In genomic region chr5:97078958-97079357, GRCh38 we compare ENCODE assay signal across 15 cellular contexts.
DNase-seq lines count a peak whose midpoint lies in the region; ATAC-seq, FAIRE-seq and TF ChIP-seq lines count a peak whose summit lies in the region.
"Had no signal": no experiment of that assay in that cellular context is flagged by ENCODE, and none has a peak within 500 bp of the region (broad histone marks: within the 10 kb centered on the region; RNA-seq: fewer than 3 reads in every experiment).

No MANE protein-coding gene starts in this region.

- POLR2A ChIA-PET in HepG2 (lab: Yijun Ruan, JAX), result no interaction called here

- no peak for TF ChIP-seq EP300 in HepG2 (IDR thresholded peaks at IDR 0.05; ENCODE audit: low read depth in 2 of 2, low read length in 2 of 2)
- TF ChIP-seq EP300 in HepG2 (CRISPR knock-in tag; IDR thresholded peaks at IDR 0.05; ENCODE audit: borderline replicate concordance), result no peak

- H3K4me2 ChIP-seq in HepG2 (ENCODE audit: low read depth, low read length), result no peak overlapping the region

- H3K4me3 ChIP-seq in HepG2 (replicated peaks in 1 of 3; ENCODE audit: insufficient read depth in 1 of 3, low read depth in 2 of 3, low read length in 3 of 3), result no peak overlapping the region
- H3K4me3 ChIP-seq in right lobe of liver, result no peak overlapping the region
- H3K4me3 ChIP-seq: upper lobe of right lung had no signal

- BruUV-seq in HepG2 (replicated peaks; lab: Mats Ljungman, UMichigan), result no TSS peak

- H3K9me3 ChIP-seq in HepG2 (ENCODE audit: low read length), result no peaks in the 10 kb centered on the region
- H3K9me3 ChIP-seq in right lobe of liver, result no peaks in the 10 kb centered on the region
- H3K9me3 ChIP-seq: upper lobe of right lung had no signal

- H3K9ac ChIP-seq in HepG2 (ENCODE audit: insufficient read depth, low read depth, low read length), result no peak overlapping the region

- in situ Hi-C loops in HepG2 (cut with HindIII; ENCODE audit: extremely low pct_ligation_motif_present, low pct_unique_long_range_greater_than_20kb), result no loop called here

- no peak for TF ChIP-seq POLR2A in HepG2 (IDR thresholded peaks at IDR 0.05; ENCODE audit: insufficient read depth in 1 of 2, low read depth in 2 of 2, low read length in 2 of 2)
- TF ChIP-seq POLR2A in right lobe of liver (IDR thresholded peaks at IDR 0.05), result no peak

- no peak for TF ChIP-seq CTCF in HepG2 (CRISPR knock-in tag; IDR thresholded peaks at IDR 0.05)
- TF ChIP-seq CTCF in right lobe of liver (IDR thresholded peaks at IDR 0.05), result no peak

- FAIRE-seq in HepG2 (lab: Jason Lieb, UNC), result no peak

- intact Hi-C loops in HepG2 (cut with micrococcal nuclease; ENCODE audit: unreplicated experiment), result no loop called here
- intact Hi-C loops in right lobe of liver (cut with DNase I), result no loop called here
- intact Hi-C loops in left ventricle myocardium superior (cut with micrococcal nuclease), result no loop called here

- TF ChIP-seq RAD21 in HepG2 (CRISPR knock-in tag; IDR thresholded peaks at IDR 0.05), result no peak

- ATAC-seq in HepG2, result no peak
- ATAC-seq in right lobe of liver, result no peak
- ATAC-seq in left ventricle myocardium superior, result no peak
- ATAC-seq: SK-N-SH treated with all-trans-retinoic acid at 6 μM for 48 hours, upper lobe of right lung had no signal

- DNase-seq in HepG2 (ENCODE audit: low spot score) (no peak), right lobe of liver (no peak), NOMO-1 (lab: John Stamatoyannopoulos, UW; ENCODE audit: unreplicated experiment in 2 of 2) (peak; percentile 49 to 66), fibroblast of peridontal ligament (ENCODE audit: extremely low read depth) (peak; percentile 23), NAMALWA (ENCODE audit: low spot score) (no peak), left ventricle myocardium superior (no peak)
- no peak for DNase-seq in activated effector memory CD4-positive, alpha-beta T cell treated with Interleukin-2 at 50 U/mL for 16 hours
- DNase-seq in activated CD8-positive, alpha-beta memory T cell treated with anti-CD3 and anti-CD28 coated beads, Interleukin-2, amount 50 U/mL, for 4 hours, result no peak
- DNase-seq: activated T-cell treated with anti-CD3 and anti-CD28 coated beads for 4 hours; amygdala; dermis blood vessel endothelial cell; stimulated activated CD8-positive, alpha-beta memory T cell treated with anti-CD3 and anti-CD28 coated beads, Interleukin-4, amount 100 ng/mL, for 48 hours; upper lobe of right lung had no signal

- H3K36me3 ChIP-seq in HepG2 (replicated peaks in 1 of 2; ENCODE audit: control insufficient read depth in 1 of 2, insufficient read depth in 2 of 2, low read length in 2 of 2), result no peaks in the 10 kb centered on the region
- no peaks in the 10 kb centered on the region for H3K36me3 ChIP-seq in right lobe of liver
- H3K36me3 ChIP-seq: upper lobe of right lung had no signal

- H3K27me3 ChIP-seq in HepG2 (ENCODE audit: control insufficient read depth in 1 of 2, insufficient read depth in 2 of 2, low read length in 2 of 2) (no peaks in the 10 kb centered on the region), right lobe of liver (no peaks in the 10 kb centered on the region)

- CTCF ChIA-PET in HepG2 (lab: Yijun Ruan, JAX; ENCODE audit: low intra/inter-chr PET ratio, low total read pairs), result no interaction called here

- no peak overlapping the region for H3K27ac ChIP-seq in HepG2 (ENCODE audit: extremely low read length, insufficient read depth, low read length)
- H3K27ac ChIP-seq in right lobe of liver, result no peak overlapping the region
- H3K27ac ChIP-seq: HL-60, upper lobe of right lung had no signal

- H3K79me2 ChIP-seq in HepG2 (ENCODE audit: insufficient read depth, low read length), result no peaks in the 10 kb centered on the region

- no peaks in the 10 kb centered on the region for H3K4me1 ChIP-seq in HepG2 (ENCODE audit: insufficient read depth, low read length)
- no peaks in the 10 kb centered on the region for H3K4me1 ChIP-seq in right lobe of liver
- H3K4me1 ChIP-seq: upper lobe of right lung had no signal

- no peaks in the 10 kb centered on the region for H4K20me1 ChIP-seq in HepG2 (ENCODE audit: insufficient read depth, low read length)

- WGBS in HepG2 (ENCODE audit: low lambda C conversion rate), result 0% methylated on average over 1 of the region's 1 CpG
- WGBS in right lobe of liver (ENCODE audit: insufficient coverage, low coverage, low lambda C conversion rate, missing lambda C conversion rate), result 71% methylated on average over 1 of the region's 1 CpG

- no peak overlapping the region for H2AFZ ChIP-seq in HepG2 (ENCODE audit: low read length)

TF ChIP-seq in HepG2, 621 proteins besides CTCF, POLR2A, EP300 and RAD21:
- TF ChIP-seq MLXIP (CRISPR knock-in tag; IDR thresholded peaks at IDR 0.05; ENCODE audit: borderline replicate concordance), result no peak
- TF ChIP-seq MNT (IDR thresholded peaks at IDR 0.05), result 0 out of 2 replicates have a peak, but pooled peaks have one; percentile 20
- TF ChIP-seq NCOA2 (CRISPR knock-in tag; IDR thresholded peaks at IDR 0.05), result no peak
- no peak for TF ChIP-seq ZNF850 (CRISPR knock-in tag; conservative IDR thresholded peaks at IDR 0.05)

Comparison
In these comparisons a context has a peak if more than half of its experiments do, and no peak if none do; other contexts are left out.
1. DNase-seq: peak in NOMO-1 (2 of 2) and fibroblast of peridontal ligament (single experiment); none in HepG2 (single experiment), right lobe of liver (0 of 3), NAMALWA (single experiment), left ventricle myocardium superior (single experiment), activated effector memory CD4-positive, alpha-beta T cell treated with Interleukin-2 at 50 U/mL for 16 hours (single experiment) and activated CD8-positive, alpha-beta memory T cell treated with anti-CD3 and anti-CD28 coated beads, Interleukin-2, amount 50 U/mL, for 4 hours (single experiment).